Comparison of ENCODE assay signal across 1 cellular context in the genomic region with DNA sequence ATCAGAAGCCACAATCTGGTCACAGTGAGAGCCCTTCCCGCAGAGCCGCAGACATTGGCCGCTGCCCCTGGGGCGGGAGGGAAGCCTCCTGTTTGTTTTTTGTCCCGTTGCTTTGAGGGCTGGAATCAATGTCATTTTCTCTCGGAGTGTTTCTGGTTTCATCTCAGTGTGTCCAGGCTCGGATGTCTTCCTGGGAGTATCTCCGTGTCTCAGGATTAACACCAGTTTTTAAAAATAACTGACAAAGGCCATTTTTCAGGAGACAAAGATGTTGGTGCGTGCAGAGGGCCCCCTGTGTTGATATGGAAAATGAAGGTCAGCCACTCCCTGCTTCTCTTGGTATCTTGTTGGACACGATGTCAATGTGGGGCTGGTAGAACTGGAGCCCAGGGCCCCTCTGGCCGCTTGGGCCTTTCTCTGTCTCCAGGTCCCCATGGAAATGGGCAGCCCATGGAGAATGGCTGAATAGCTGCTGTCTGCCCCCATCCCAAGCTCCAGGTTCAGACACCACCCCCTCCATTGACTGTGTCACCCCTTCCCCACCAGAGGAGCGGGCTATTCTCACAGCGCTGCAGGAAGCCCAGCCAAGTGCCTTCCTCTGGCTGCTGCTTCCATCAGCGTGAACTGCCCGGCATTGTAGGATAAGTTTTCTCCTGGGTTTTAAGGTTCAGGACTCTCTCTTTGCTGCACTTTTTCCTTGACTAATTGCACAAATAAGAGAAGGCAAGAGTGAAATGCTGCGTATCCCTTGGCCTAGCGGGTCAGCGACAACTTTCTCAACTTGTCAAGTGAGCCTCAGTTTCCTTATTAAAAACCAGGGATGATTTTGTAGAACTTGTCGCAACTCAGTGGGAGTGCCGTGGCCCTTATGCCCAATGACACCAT.
TF ChIP-seq lines count a peak whose summit lies in the region.

No MANE protein-coding gene starts in this region.

TF ChIP-seq in endothelial cell of umbilical vein, 7 proteins besides CTCF, POLR2A, EP300 and RAD21 (continued from another document):
- TF ChIP-seq MAX (IDR thresholded peaks at IDR 0.05; ENCODE audit: insufficient read depth, insufficient read length) = no peak
- no peak for TF ChIP-seq JUN (IDR thresholded peaks at IDR 0.05; ENCODE audit: borderline replicate concordance, insufficient read depth, insufficient read length, low read depth)
- no peak for TF ChIP-seq FOS (IDR thresholded peaks at IDR 0.05; ENCODE audit: borderline replicate concordance, insufficient read depth, low read length)
- TF ChIP-seq GATA2 (IDR thresholded peaks at IDR 0.05; ENCODE audit: insufficient read depth, insufficient read length, low read depth, low read length) = no peak
